In the genomic region with DNA sequence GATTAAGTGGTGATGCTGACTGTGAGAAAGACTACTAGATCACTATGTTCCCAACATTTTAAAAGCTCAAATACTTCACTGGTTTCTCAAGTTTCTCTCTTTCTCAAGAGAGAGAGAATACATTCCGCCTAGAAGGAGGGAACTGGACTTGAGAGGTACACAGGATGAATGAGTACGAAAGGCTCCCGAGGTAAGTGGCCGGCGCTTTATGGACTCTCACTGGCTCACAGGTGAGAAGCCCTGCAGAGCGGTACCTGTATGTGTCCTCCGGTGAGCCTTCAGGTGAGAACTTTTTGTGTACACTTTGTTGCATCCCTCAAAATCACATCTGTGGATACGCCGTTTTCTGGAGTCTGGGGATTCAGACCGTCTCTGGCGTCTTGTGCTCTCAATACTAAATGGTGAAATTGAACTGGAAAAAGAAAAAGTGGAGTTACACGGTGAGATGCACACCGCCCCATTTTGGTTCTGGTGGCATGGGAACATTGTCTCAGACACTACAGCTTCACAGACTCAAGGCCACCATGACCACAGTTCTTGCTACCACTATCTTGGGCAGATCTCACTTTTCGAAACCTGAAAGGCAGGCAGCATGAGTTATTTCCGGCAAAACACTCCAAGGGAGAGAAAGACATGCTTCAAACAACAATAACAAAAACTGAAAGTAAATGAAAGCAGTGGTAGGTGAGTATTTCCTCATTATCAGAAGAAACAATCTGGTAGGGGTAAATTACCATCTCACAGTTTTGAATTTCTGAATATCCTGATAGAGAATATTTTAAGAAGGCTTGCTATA, we compare ENCODE assay signal across 8 cellular contexts.
DNase-seq lines count a peak whose midpoint lies in the region; ATAC-seq and TF ChIP-seq lines count a peak whose summit lies in the region.

No MANE protein-coding gene starts in this region.

- no peaks in the 10 kb centered on the region for H3K27me3 ChIP-seq in right atrium auricular region

- peak; percentile 57 for ATAC-seq in HG03558 (IDR thresholded peaks at IDR 0.05; ENCODE audit: extremely low read depth, unreplicated experiment)
- peak; percentile 82 to 89 for ATAC-seq in activated naive CD4-positive, alpha-beta T cell treated with anti-CD3 and anti-CD28 coated beads, Interleukin-2, amount 50 U/mL, for 72 hours

- H3K9me3 ChIP-seq in right atrium auricular region: no peaks in the 10 kb centered on the region

- H3K36me3 Mint-ChIP-seq in activated naive CD4-positive, alpha-beta T cell treated with anti-CD3 and anti-CD28 coated beads, Interleukin-2, amount 50 U/mL, for 72 hours: peaks cover 0 to 15% of the 10 kb centered on the region in 2 donors

- H3K9me3 Mint-ChIP-seq in activated naive CD4-positive, alpha-beta T cell treated with anti-CD3 and anti-CD28 coated beads, Interleukin-2, amount 50 U/mL, for 72 hours: no peaks in the 10 kb centered on the region

- H3K4me3 ChIP-seq in right atrium auricular region: no peak overlapping the region

- peak overlapping the region; percentile 84 to 91 for H3K27ac Mint-ChIP-seq in activated naive CD4-positive, alpha-beta T cell treated with anti-CD3 and anti-CD28 coated beads, Interleukin-2, amount 50 U/mL, for 72 hours

- peaks cover 17% of the 10 kb centered on the region for H3K36me3 ChIP-seq in right atrium auricular region

- H3K27ac ChIP-seq in right atrium auricular region: no peak overlapping the region

- DNase-seq in GM20000 (ENCODE audit: low spot score) (peak; percentile 33), right atrium auricular region (ENCODE audit: low spot score) (no peak), posterior cingulate gyrus (no peak), GDM1 (lab: John Stamatoyannopoulos, UW) (no peak), NCI-H345 treated with DMSO at 0.1 percent for 48 hours (lab: John Stamatoyannopoulos, UW; ENCODE audit: unreplicated experiment) (no peak)
- DNase-seq in activated naive CD4-positive, alpha-beta T cell treated with anti-CD3 and anti-CD28 coated beads, Interleukin-2, amount 50 U/mL, for 72 hours (ENCODE audit: low spot score in 2 of 2): peak in 1 of 2 donors; percentile 52
- peak; percentile 34 for DNase-seq in stimulated activated CD8-positive, alpha-beta memory T cell treated with anti-CD3 and anti-CD28 coated beads, Interleukin-15, amount 100 ng/mL, for 1 hour (ENCODE audit: low read depth)

- peaks cover 0 to 11% of the 10 kb centered on the region in 2 donors for H3K4me1 ChIP-seq in right atrium auricular region

- no peak for TF ChIP-seq CTCF in GM20000 (IDR thresholded peaks at IDR 0.05; ENCODE audit: extremely low read depth, missing control alignments)
- no peak for TF ChIP-seq CTCF in right atrium auricular region (IDR thresholded peaks at IDR 0.05)

- intact Hi-C loops in posterior cingulate gyrus (cut with DNase I): no loop called here

Comparison
In these comparisons a context has a peak if more than half of its experiments do, and no peak if none do; other contexts are left out.
1. DNase-seq: peak in GM20000 (single experiment) and stimulated activated CD8-positive, alpha-beta memory T cell treated with anti-CD3 and anti-CD28 coated beads, Interleukin-15, amount 100 ng/mL, for 1 hour (single experiment); none in right atrium auricular region (single experiment), posterior cingulate gyrus (0 of 10), GDM1 (single experiment) and NCI-H345 treated with DMSO at 0.1 percent for 48 hours (single experiment).